22 cellular contexts compared by ENCODE assay signal in the genomic region with DNA sequence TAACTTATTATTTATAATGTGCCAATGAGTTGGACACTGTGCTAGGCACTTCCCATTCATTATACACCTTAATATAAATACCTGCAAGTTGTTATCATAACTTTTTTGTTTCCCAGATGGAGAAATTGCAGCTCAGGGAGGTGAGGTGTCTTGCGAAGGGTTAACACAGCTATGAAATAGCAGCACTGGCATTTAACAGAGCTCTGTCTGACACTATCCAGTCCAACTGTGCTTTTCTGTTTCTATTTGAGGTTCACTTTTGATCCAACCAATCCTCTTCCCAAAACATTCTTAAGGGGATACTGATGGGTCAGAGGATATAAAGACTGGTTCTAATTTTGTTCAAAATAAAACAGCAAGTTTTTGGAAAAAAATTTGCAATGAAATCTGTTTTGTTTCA. TPM values are rescaled to one million over a fixed set of nuclear protein-coding genes. Genes with fewer than 3 reads are reported as not detected.
"Had no signal": no experiment of that assay in that cellular context is flagged by ENCODE, and none has a peak within 500 bp of the region (broad histone marks: within the 10 kb centered on the region; RNA-seq: fewer than 3 reads in every experiment).

No MANE protein-coding gene starts in this region.

- ATAC-seq: K562 had no signal

- H3K27me3 ChIP-seq: SJCRH30 had no signal

- H3K4me2 ChIP-seq: KMS-11 had no signal

- H3K9ac ChIP-seq: KMS-11 had no signal

- H3K9me3 ChIP-seq: SJCRH30 had no signal

- H3K4me1 ChIP-seq: SJCRH30 had no signal

- H3K4me3 ChIP-seq: K562, SJCRH30 had no signal

- H3K27ac ChIP-seq: HL-60, KMS-11, SJCRH30 had no signal

- H3K36me3 ChIP-seq: SJCRH30 had no signal

- DNase-seq: Kasumi-1, MM.1S, NCI-H1092 treated with DMSO at 0.1 percent for 48 hours, NCI-H1436, NCI-H187, NCI-H2029, NCI-H2081 treated with DMSO at 0.1 percent for 48 hours, NCI-H2171, NCI-H226, NCI-H446, NCI-H510A, NCI-H524 treated with DMSO at 0.1 percent for 48 hours, NCI-H69, NCI-H774, RPMI8226, SHP77 treated with DMSO at 0.1 percent for 48 hours, SJCRH30 had no signal

RNA-seq across cellular contexts. Expression of a gene that starts 46.5 kb away (rescaled TPM):
- total RNA-seq: K562, M059J, SJCRH30 had no signal
- polyA plus RNA-seq: IgD-negative memory B cell, K562 had no signal
